In genomic region chr19:46426506-46427162, GRCh38 we compare ENCODE assay signal across 8 cellular contexts. TPM values are rescaled to one million over a fixed set of nuclear protein-coding genes. Genes with fewer than 3 reads are reported as not detected.
A peak's percentile ranks its signal among the peaks of the same experiment; 100 is the strongest.
DNase-seq lines count a peak whose midpoint lies in the region; ATAC-seq and TF ChIP-seq lines count a peak whose summit lies in the region.

No MANE protein-coding gene starts in this region.

- H3K27me3 ChIP-seq in left lung, result peaks cover 0 to 99% of the 10 kb centered on the region in 2 donors

- intact Hi-C loops in left lung (cut with DNase I), result no loop called here

- H3K4me1 ChIP-seq in left lung, result peaks cover 0 to 11% of the 10 kb centered on the region in 2 donors

- ATAC-seq in left lung (peak; percentile 88), GM18498 (IDR thresholded peaks at IDR 0.05; ENCODE audit: unreplicated experiment) (no peak)

- H3K36me3 ChIP-seq in SK-N-MC (ENCODE audit: insufficient read depth, low read length) (no peaks in the 10 kb centered on the region), left lung (no peaks in the 10 kb centered on the region)

- H3K4me3 ChIP-seq in AG09309 (ENCODE audit: control insufficient read depth, low read depth, low read length), result peak overlapping the region; percentile 10
- peak overlapping the region; percentile 53 for H3K4me3 ChIP-seq in HFF-Myc (replicated peaks; ENCODE audit: low read depth, low read length)
- H3K4me3 ChIP-seq in SK-N-MC, result peak overlapping the region; percentile 12
- H3K4me3 ChIP-seq in left lung, result peak overlapping the region; percentile 39 to 41

- TF ChIP-seq CTCF in AG09309 (IDR thresholded peaks at IDR 0.05; ENCODE audit: control insufficient read depth, insufficient read depth, low read depth, low read length, missing control alignments), result no peak
- TF ChIP-seq CTCF in HFF-Myc (IDR thresholded peaks at IDR 0.05; ENCODE audit: low read depth, low read length, missing control alignments), result no peak
- TF ChIP-seq CTCF in left lung (IDR thresholded peaks at IDR 0.05), result no peak

- H3K27ac ChIP-seq in SK-N-MC, result no peak overlapping the region
- H3K27ac ChIP-seq in left lung, result peak overlapping the region in 1 of 2 donors; percentile 69

- no peaks in the 10 kb centered on the region for H3K9me3 ChIP-seq in SK-N-MC (ENCODE audit: low read depth, low read length)
- no peaks in the 10 kb centered on the region for H3K9me3 ChIP-seq in left lung

- DNase-seq in AG09309 (ENCODE audit: low read depth), result no peak
- DNase-seq in HFF-Myc (ENCODE audit: extremely low read depth, low read depth), result peak; percentile 60
- DNase-seq in SK-N-MC (ENCODE audit: low read depth, low spot score), result no peak
- peak; percentile 59 for DNase-seq in dedifferentiated amniotic fluid mesenchymal stem cell (ENCODE audit: extremely low spot score)
- peak in 1 of 2 donors; percentile 80 for DNase-seq in left lung
- peak; percentile 19 to 37 for DNase-seq in stimulated activated CD8-positive, alpha-beta memory T cell treated with anti-CD3 and anti-CD28 coated beads, Interleukin-15, amount 100 ng/mL, for 48 hours (ENCODE audit: low read depth in 2 of 2)
- no peak for DNase-seq in KG1 (lab: John Stamatoyannopoulos, UW)

- H3K9ac ChIP-seq in SK-N-MC (ENCODE audit: insufficient read length), result no peak overlapping the region

RNA-seq across cellular contexts. Expression of gene PNMA8C, which starts 2.1 kb away (rescaled TPM):
- under 1 TPM; 0.09 to 0.16 TPM for total RNA-seq in left lung

RNA-seq across cellular contexts. Expression of gene CCDC8, which starts 13.3 kb away (rescaled TPM):
- total RNA-seq in left lung, result 10 to 100 TPM; 11.8 to 15.5 TPM

RNA-seq across cellular contexts. Expression of gene PNMA8A, which starts 44.7 kb away (rescaled TPM):
- 1 to 10 TPM; 1.5 to 3.8 TPM for total RNA-seq in left lung

Comparison
In these comparisons a context has a peak if more than half of its experiments do, and no peak if none do; other contexts are left out.
1. DNase-seq: peak in HFF-Myc (single experiment), dedifferentiated amniotic fluid mesenchymal stem cell (single experiment) and stimulated activated CD8-positive, alpha-beta memory T cell treated with anti-CD3 and anti-CD28 coated beads, Interleukin-15, amount 100 ng/mL, for 48 hours (2 of 2); none in AG09309 (single experiment), SK-N-MC (single experiment) and KG1 (single experiment).
2. Peak in every context shown above with its lines, with median percentiles within 50 percentile points of each other: H3K4me3 ChIP-seq.